In genomic region chr16:67935402-67936123, GRCh38 we compare ENCODE assay signal across 8 cellular contexts. TPM values are rescaled to one million over a fixed set of nuclear protein-coding genes. Genes with fewer than 3 reads are reported as not detected.
A peak's percentile ranks its signal among the peaks of the same experiment; 100 is the strongest.
DNase-seq lines count a peak whose midpoint lies in the region; ATAC-seq and TF ChIP-seq lines count a peak whose summit lies in the region.

No MANE protein-coding gene starts in this region.

- H2AFZ ChIP-seq in Loucy (ENCODE audit: low read length), result peak overlapping the region; percentile 65

- H3K27me3 Mint-ChIP-seq in natural killer cell treated with Interleukin-12 subunit alpha and Interleukin-12 subunit beta and Interleukin-15 and Interleukin-18, amount 100 ng/mL, for 72 hours, result no peaks in the 10 kb centered on the region

- H3K4me3 Mint-ChIP-seq in natural killer cell treated with Interleukin-12 subunit alpha and Interleukin-12 subunit beta and Interleukin-15 and Interleukin-18, amount 100 ng/mL, for 72 hours, result peak overlapping the region; percentile 92

- H3K9me3 ChIP-seq in Loucy (ENCODE audit: insufficient read depth, low read depth, low read length) (no peaks in the 10 kb centered on the region), RWPE2 (ENCODE audit: severe bottlenecking) (no peaks in the 10 kb centered on the region)

- peak overlapping the region; percentile 92 to 96 for H3K27ac Mint-ChIP-seq in natural killer cell treated with Interleukin-12 subunit alpha and Interleukin-12 subunit beta and Interleukin-15 and Interleukin-18, amount 100 ng/mL, for 72 hours

- DNase-seq in ELR (ENCODE audit: low read depth) (peak; percentile 98), H7 (peak; percentile 100), RWPE2 (ENCODE audit: low spot score) (peak; percentile 99), fibroblast of pulmonary artery (ENCODE audit: low read depth) (peak; percentile 90)
- peak; percentile 95 for DNase-seq in activated effector memory CD4-positive, alpha-beta T cell treated with Interleukin-2 at 50 U/mL for 16 hours
- DNase-seq in natural killer cell treated with Interleukin-12 subunit alpha and Interleukin-12 subunit beta and Interleukin-15 and Interleukin-18, amount 100 ng/mL, for 72 hours (ENCODE audit: low spot score), result peak; percentile 94
- peak; percentile 95 for DNase-seq in stimulated activated naive CD4-positive, alpha-beta T cell treated with Interleukin-2 at 50 U/mL for 16 hours (lab: John Stamatoyannopoulos, UW)

- H3K27ac ChIP-seq in RWPE2 (ENCODE audit: poor library complexity, severe bottlenecking), result peak overlapping the region; percentile 82

- H3K9ac ChIP-seq in Loucy (ENCODE audit: low read depth, low read length, poor library complexity, severe bottlenecking), result peak overlapping the region; percentile 96

- peaks cover 16% of the 10 kb centered on the region for H3K36me3 Mint-ChIP-seq in natural killer cell treated with Interleukin-12 subunit alpha and Interleukin-12 subunit beta and Interleukin-15 and Interleukin-18, amount 100 ng/mL, for 72 hours

- H3K4me1 Mint-ChIP-seq in natural killer cell treated with Interleukin-12 subunit alpha and Interleukin-12 subunit beta and Interleukin-15 and Interleukin-18, amount 100 ng/mL, for 72 hours (ENCODE audit: low read depth in 2 of 2), result peaks cover 31 to 33% of the 10 kb centered on the region in 2 donors

- H3K4me2 ChIP-seq in Loucy (ENCODE audit: low read depth, low read length, poor library complexity, severe bottlenecking), result peak overlapping the region; percentile 84

- no peaks in the 10 kb centered on the region for H3K9me3 Mint-ChIP-seq in natural killer cell treated with Interleukin-12 subunit alpha and Interleukin-12 subunit beta and Interleukin-15 and Interleukin-18, amount 100 ng/mL, for 72 hours

- H3K4me3 ChIP-seq in H7 (ENCODE audit: insufficient read depth, low read depth, low read length) (peak overlapping the region; percentile 98), Loucy (ENCODE audit: low read length, poor library complexity, severe bottlenecking) (peak overlapping the region; percentile 80), RWPE2 (ENCODE audit: severe bottlenecking) (peak overlapping the region; percentile 67), fibroblast of pulmonary artery (replicated peaks; ENCODE audit: low read depth, low read length) (peak overlapping the region; percentile 95)

- H3K4me1 ChIP-seq in Loucy (ENCODE audit: insufficient read depth, low read length, poor library complexity, severe bottlenecking) (peaks cover 14% of the 10 kb centered on the region), RWPE2 (ENCODE audit: insufficient read depth, poor library complexity, severe bottlenecking) (no peaks in the 10 kb centered on the region)

- no peak for TF ChIP-seq CTCF in Loucy (conservative IDR thresholded peaks at IDR 0.05; ENCODE audit: low read length)
- TF ChIP-seq CTCF in RWPE2 (IDR thresholded peaks at IDR 0.05; ENCODE audit: poor library complexity, severe bottlenecking), result no peak
- TF ChIP-seq CTCF in fibroblast of pulmonary artery (IDR thresholded peaks at IDR 0.05; ENCODE audit: low read length, missing control alignments), result no peak

- no peaks in the 10 kb centered on the region for H3K9me2 ChIP-seq in Loucy (replicated peaks; ENCODE audit: low read depth, low read length)

- H3K27me3 ChIP-seq in H7 (ENCODE audit: control insufficient read depth, insufficient read depth, low read length), result no peaks in the 10 kb centered on the region
- H3K27me3 ChIP-seq in Loucy (ENCODE audit: insufficient read depth, low read length, poor library complexity, severe bottlenecking), result no peaks in the 10 kb centered on the region
- H3K27me3 ChIP-seq in RWPE2 (ENCODE audit: insufficient read depth, poor library complexity, severe bottlenecking), result no peaks in the 10 kb centered on the region

- peaks cover 1% of the 10 kb centered on the region for H3K36me3 ChIP-seq in H7 (replicated peaks; ENCODE audit: control insufficient read depth, insufficient read depth, low read length)
- H3K36me3 ChIP-seq in Loucy (ENCODE audit: insufficient read depth, low read length), result no peaks in the 10 kb centered on the region; the same call in 1 of the 2 replicates
- no peaks in the 10 kb centered on the region for H3K36me3 ChIP-seq in RWPE2 (ENCODE audit: low read depth)

- peaks cover 7% of the 10 kb centered on the region for H4K20me1 ChIP-seq in Loucy (ENCODE audit: insufficient read depth, low read length, poor library complexity, severe bottlenecking)

- no peaks in the 10 kb centered on the region; the same call in 1 of the 2 replicates for H3F3A ChIP-seq in Loucy (ENCODE audit: low read depth)

- peak; percentile 90 for ATAC-seq in RWPE2 (ENCODE audit: low read depth)
- peak; percentile 96 for ATAC-seq in natural killer cell treated with Interleukin-12 subunit alpha and Interleukin-12 subunit beta and Interleukin-15 and Interleukin-18, amount 100 ng/mL, for 72 hours

- H3K79me2 ChIP-seq in Loucy (ENCODE audit: insufficient read depth, low read length), result peaks cover 30% of the 10 kb centered on the region

RNA-seq across cellular contexts. Expression of gene PSMB10, which starts 1.1 kb away (rescaled TPM):
- total RNA-seq in H7 (2014; rRNA removed; shearing (Covaris generic)), result 28.7 and 36.6 TPM in 2 replicates
- total RNA-seq in natural killer cell treated with Interleukin-12 subunit alpha and Interleukin-12 subunit beta and Interleukin-15 and Interleukin-18, amount 100 ng/mL, for 72 hours, result 100 to 1,000 TPM; 259 to 316 TPM

RNA-seq across cellular contexts. Expression of gene CTRL, which starts 3.9 kb away (rescaled TPM):
- total RNA-seq in H7 (2014; rRNA removed; shearing (Covaris generic)), result 2.4 and 3.7 TPM in 2 replicates
- total RNA-seq in natural killer cell treated with Interleukin-12 subunit alpha and Interleukin-12 subunit beta and Interleukin-15 and Interleukin-18, amount 100 ng/mL, for 72 hours, result 10 to 100 TPM in 1 of 2 donors, 1 to 10 TPM in 1; 8.4 to 15.6 TPM

RNA-seq across cellular contexts. Expression of gene LCAT, which starts 8.4 kb away (rescaled TPM):
- total RNA-seq in H7 (2014; rRNA removed; shearing (Covaris generic)), result 5.2 and 6.7 TPM in 2 replicates
- total RNA-seq in natural killer cell treated with Interleukin-12 subunit alpha and Interleukin-12 subunit beta and Interleukin-15 and Interleukin-18, amount 100 ng/mL, for 72 hours, result 10 to 100 TPM; 11.4 to 44.7 TPM

RNA-seq across cellular contexts. Expression of gene SLC12A4, which starts 32.9 kb away (rescaled TPM):
- 43.2 and 56.6 TPM in 2 replicates for total RNA-seq in H7 (2014; rRNA removed; shearing (Covaris generic))
- 10 to 100 TPM; 32.9 to 84.4 TPM for total RNA-seq in natural killer cell treated with Interleukin-12 subunit alpha and Interleukin-12 subunit beta and Interleukin-15 and Interleukin-18, amount 100 ng/mL, for 72 hours

RNA-seq across cellular contexts. Expression of gene PSKH1, which starts 42.5 kb away (rescaled TPM):
- total RNA-seq in H7 (2014; rRNA removed; shearing (Covaris generic)), result 18.8 and 20.1 TPM in 2 replicates
- total RNA-seq in natural killer cell treated with Interleukin-12 subunit alpha and Interleukin-12 subunit beta and Interleukin-15 and Interleukin-18, amount 100 ng/mL, for 72 hours, result 10 to 100 TPM; 15.4 to 20.1 TPM

Comparison
In these comparisons a context has a peak if more than half of its experiments do, and no peak if none do; other contexts are left out.
1. Peak in every context shown above with its lines: DNase-seq, ATAC-seq, H3K4me3 ChIP-seq and H3K27ac ChIP-seq.